Comparison of ENCODE assay signal across 1 cellular context in the genomic region with DNA sequence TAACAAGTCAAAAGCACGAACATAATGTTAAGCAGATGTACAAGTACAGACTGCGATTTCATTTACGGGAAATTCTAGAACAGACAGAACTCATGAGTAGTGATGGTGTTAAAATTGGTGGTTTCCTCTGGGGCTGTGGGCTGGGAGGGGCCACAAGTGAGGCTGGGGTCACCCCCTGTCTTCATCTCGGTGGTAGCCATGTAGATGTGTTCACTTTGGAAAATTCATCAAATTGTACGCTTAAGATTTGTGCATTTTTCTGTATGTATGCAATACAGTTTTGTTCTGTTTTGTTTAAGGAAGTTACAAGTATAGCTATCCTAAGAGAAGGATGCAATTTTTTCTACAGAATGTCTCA.
TF ChIP-seq lines count a peak whose summit lies in the region.

No MANE protein-coding gene starts in this region.

TF ChIP-seq in GM23338, 12 proteins besides CTCF, POLR2A, EP300 and RAD21 (continued from another document):
- TF ChIP-seq ZNF331 (CRISPR knock-in tag; IDR thresholded peaks at IDR 0.05; ENCODE audit: low read depth) (no peak), STAT1 (IDR thresholded peaks at IDR 0.05; ENCODE audit: unreplicated experiment) (no peak)
